Comparison of ENCODE assay signal across 8 cellular contexts in the genomic region with DNA sequence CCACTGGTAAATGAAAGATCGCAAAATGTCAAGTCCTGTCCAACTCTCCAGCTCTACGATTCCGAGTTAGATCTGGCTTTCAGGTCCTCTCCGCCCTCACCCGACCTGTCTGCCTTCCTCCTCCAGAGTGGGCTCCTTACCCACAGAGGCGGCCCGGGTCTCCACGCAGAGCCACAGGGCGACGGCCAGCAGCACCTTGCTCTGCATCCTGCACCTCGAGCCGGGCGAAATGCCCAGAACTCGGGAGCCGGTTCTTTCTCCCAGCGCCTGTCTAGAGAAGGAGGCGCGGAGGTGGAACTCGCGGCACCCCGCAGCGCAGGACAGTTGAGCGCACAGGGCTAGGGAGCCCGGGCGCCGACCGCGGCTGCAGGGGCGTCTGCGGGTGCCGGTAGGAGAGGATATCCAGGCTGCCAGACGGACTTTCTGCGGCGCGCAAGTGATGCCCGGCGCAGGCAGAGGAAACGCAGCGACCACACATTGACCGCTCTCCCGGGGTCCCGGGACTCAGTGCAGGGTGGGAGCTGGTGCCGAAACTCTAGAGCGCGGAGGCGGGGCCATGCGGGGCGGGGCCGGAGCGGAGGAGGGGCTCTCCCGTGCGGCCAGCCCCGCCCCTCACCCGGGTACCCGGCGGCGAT. TPM values are rescaled to one million over a fixed set of nuclear protein-coding genes. Genes with fewer than 3 reads are reported as not detected.
DNase-seq lines count a peak whose midpoint lies in the region; ATAC-seq and TF ChIP-seq lines count a peak whose summit lies in the region.

KDR (minus strand) TSS at position 509 of the 635 bp plus-strand sequence; CDS start at position 207, 302 bp downstream.

- ATAC-seq in HG02610 (IDR thresholded peaks at IDR 0.05; ENCODE audit: unreplicated experiment) (no peak), GM21526 (IDR thresholded peaks at IDR 0.05; ENCODE audit: low FRiP score, unreplicated experiment) (no peak)

- peak; percentile 64 for DNase-seq in DMS53 (lab: John Stamatoyannopoulos, UW)
- DNase-seq in DMS53 treated with DMSO at 0.1 percent for 48 hours (lab: John Stamatoyannopoulos, UW; ENCODE audit: unreplicated experiment) = no peak
- peak; percentile 23 to 25 for DNase-seq in T47D (ENCODE audit: low read depth in 1 of 2, low spot score in 1 of 2)
- peak; percentile 79 for DNase-seq in islet precursor cell
- DNase-seq in NCI-H526 treated with DMSO at 0.1 percent for 48 hours (lab: John Stamatoyannopoulos, UW) = no peak

- in situ Hi-C loops in T47D (cut with HindIII; ENCODE audit: low pct_unique_long_range_greater_than_20kb, low sequenced_read_pairs) = no loop called here

- TF ChIP-seq CTCF in subcutaneous adipose tissue (IDR thresholded peaks at IDR 0.05; ENCODE audit: low read depth) = no peak

RNA-seq across cellular contexts. Expression of gene KDR, which starts in this region (rescaled TPM):
- 10 to 100 TPM; 14.5 to 69.7 (median 27.6) TPM for total RNA-seq in subcutaneous adipose tissue

Comparison
In these comparisons a context has a peak if more than half of its experiments do, and no peak if none do; other contexts are left out.
1. DNase-seq: peak in DMS53 (single experiment), T47D (2 of 2) and islet precursor cell (single experiment); none in DMS53 treated with DMSO at 0.1 percent for 48 hours (single experiment) and NCI-H526 treated with DMSO at 0.1 percent for 48 hours (single experiment).